In the genomic region with DNA sequence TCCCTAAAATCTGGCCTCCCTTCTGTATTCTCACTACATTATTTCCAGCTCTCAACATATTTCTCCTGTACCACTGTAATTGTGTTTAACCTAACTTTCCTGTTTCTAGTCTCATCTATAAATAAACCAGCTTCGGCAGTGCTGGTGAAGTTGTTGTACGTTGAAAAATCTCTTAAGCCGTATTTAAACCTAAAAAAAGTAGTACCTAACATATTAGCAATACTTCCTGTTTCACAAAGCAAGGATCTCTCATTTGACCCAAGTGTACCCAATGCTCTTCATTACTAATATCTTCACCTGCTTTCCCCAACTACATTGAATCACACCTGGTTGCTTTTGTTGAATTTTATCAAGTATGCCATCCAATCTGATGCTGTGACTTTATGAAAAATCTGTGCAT, we compare ENCODE assay signal across 8 cellular contexts. TPM values are rescaled to one million over a fixed set of nuclear protein-coding genes. Genes with fewer than 3 reads are reported as not detected.
"Had no signal": no experiment of that assay in that cellular context is flagged by ENCODE, and none has a peak within 500 bp of the region (broad histone marks: within the 10 kb centered on the region; RNA-seq: fewer than 3 reads in every experiment).

No MANE protein-coding gene starts in this region.

- H3K4me3 Mint-ChIP-seq: GM23338, H9, IgD-negative memory B cell had no signal

- H3K27ac Mint-ChIP-seq: GM23338, H9, IgD-negative memory B cell had no signal

- H3K4me2 ChIP-seq: GM23338 had no signal

- H3K9me3 Mint-ChIP-seq: GM23338, H9, IgD-negative memory B cell had no signal

- ATAC-seq: GM23338, HepG2 had no signal

- H3K36me3 Mint-ChIP-seq: IgD-negative memory B cell had no signal

- H3K27me3 Mint-ChIP-seq: IgD-negative memory B cell had no signal

- DNase-seq: H9, HCEC 1CT had no signal

- H2AFZ ChIP-seq: GM23338 had no signal

- H3K27ac ChIP-seq: HL-60 had no signal

- H3K4me3 ChIP-seq: GM23338 had no signal

- H3K4me1 Mint-ChIP-seq: GM23338, H9, IgD-negative memory B cell had no signal

RNA-seq across cellular contexts. Expression of a gene that starts 42.2 kb away (rescaled TPM):
- total RNA-seq: GM23338, H1, H9, HepG2, HT1080 had no signal
- polyA plus RNA-seq: GM23338, H1, HepG2, IgD-negative memory B cell had no signal
